ENCODE assay signal across 9 cellular contexts in the genomic region with DNA sequence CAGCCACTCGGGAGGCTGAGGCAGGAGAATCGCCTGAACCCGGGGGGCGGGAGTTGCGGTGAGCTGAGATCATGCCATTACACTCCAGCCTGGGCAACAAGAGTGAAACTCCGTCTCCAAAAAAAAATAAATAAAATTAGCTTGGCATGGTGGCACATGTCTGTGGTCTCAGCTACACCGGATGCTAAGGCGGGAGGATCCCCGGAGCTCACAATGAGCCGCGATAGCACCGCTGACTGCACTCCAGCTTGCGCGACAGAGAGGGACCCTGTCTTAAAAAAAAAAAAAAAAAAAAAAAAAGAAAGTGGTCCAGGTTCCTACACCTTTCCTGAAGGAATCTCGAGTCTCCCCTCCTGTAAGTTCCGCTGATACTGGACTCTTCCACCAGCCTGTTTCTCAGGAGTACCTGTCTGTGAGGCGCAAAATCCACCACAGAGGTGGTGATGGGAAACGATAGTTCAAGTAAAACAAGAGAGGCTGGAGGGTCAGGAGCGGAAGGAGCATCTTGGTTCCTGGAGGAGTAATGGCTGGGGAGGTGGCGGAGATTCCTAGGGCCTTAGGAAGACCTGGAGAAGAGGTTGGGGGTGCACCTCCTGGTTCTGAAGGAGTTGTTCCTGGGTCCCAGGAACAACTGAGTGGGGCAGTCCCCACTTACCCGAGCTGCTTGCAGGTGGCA. TPM values are rescaled to one million over a fixed set of nuclear protein-coding genes. Genes with fewer than 3 reads are reported as not detected.
DNase-seq lines count a peak whose midpoint lies in the region; ATAC-seq and TF ChIP-seq lines count a peak whose summit lies in the region.
"Had no signal": no experiment of that assay in that cellular context is flagged by ENCODE, and none has a peak within 500 bp of the region (broad histone marks: within the 10 kb centered on the region; RNA-seq: fewer than 3 reads in every experiment).

No MANE protein-coding gene starts in this region.

- no peaks in the 10 kb centered on the region for H3K79me2 ChIP-seq in smooth muscle cell (ENCODE audit: low read depth)

- peak overlapping the region; percentile 11 for H3K9ac ChIP-seq in smooth muscle cell (ENCODE audit: low read depth)

- H3K27me3 ChIP-seq in WERI-Rb-1 (ENCODE audit: insufficient read depth, low read depth, severe bottlenecking): no peaks in the 10 kb centered on the region
- H3K27me3 ChIP-seq in foreskin keratinocyte: no peaks in the 10 kb centered on the region
- peaks cover 15% of the 10 kb centered on the region for H3K27me3 ChIP-seq in smooth muscle cell (ENCODE audit: low read depth)

- no peak for TF ChIP-seq CTCF in WERI-Rb-1 (IDR thresholded peaks at IDR 0.05; ENCODE audit: low read depth, low read length)
- no peak for TF ChIP-seq CTCF in foreskin keratinocyte (conservative IDR thresholded peaks at IDR 0.05)
- TF ChIP-seq CTCF in smooth muscle cell (IDR thresholded peaks at IDR 0.05; ENCODE audit: borderline replicate concordance, insufficient read depth, poor library complexity, severe bottlenecking): no peak

- peak overlapping the region; percentile 43 for H3K4me3 ChIP-seq in WERI-Rb-1 (ENCODE audit: low read depth, low read length)
- peak overlapping the region; percentile 54 for H3K4me3 ChIP-seq in smooth muscle cell

- H3K36me3 ChIP-seq in WERI-Rb-1 (no peaks in the 10 kb centered on the region), smooth muscle cell (ENCODE audit: low read depth) (no peaks in the 10 kb centered on the region)

- peaks cover 6% of the 10 kb centered on the region for H3F3A ChIP-seq in smooth muscle cell (ENCODE audit: low read depth)

- 29% methylated on average over 20 of the region's 21 CpGs for WGBS in smooth muscle cell (ENCODE audit: low lambda C conversion rate)

- DNase-seq in DMS53 (lab: John Stamatoyannopoulos, UW): peak; percentile 69
- DNase-seq in DMS53 treated with DMSO at 0.1 percent for 48 hours (lab: John Stamatoyannopoulos, UW; ENCODE audit: unreplicated experiment): no peak
- no peak for DNase-seq in WERI-Rb-1
- DNase-seq in foreskin keratinocyte: peak in 1 of 2 donors; percentile 50
- no peak for DNase-seq in smooth muscle cell (lab: John Stamatoyannopoulos, UW; ENCODE audit: unreplicated experiment)
- no peak for DNase-seq in COR-L47 (lab: John Stamatoyannopoulos, UW)
- DNase-seq in NCI-H1048 (lab: John Stamatoyannopoulos, UW): no peak
- DNase-seq in NCI-H774 (lab: John Stamatoyannopoulos, UW): no peak

- no peaks in the 10 kb centered on the region for H4K20me1 ChIP-seq in smooth muscle cell (ENCODE audit: low read depth)

- H3K27ac ChIP-seq in WERI-Rb-1 (no peak overlapping the region), foreskin keratinocyte (peak overlapping the region; percentile 16), smooth muscle cell (ENCODE audit: low read depth) (no peak overlapping the region)

- H2AFZ ChIP-seq in smooth muscle cell (ENCODE audit: low read depth): peak overlapping the region; percentile 73

- H3K4me1 ChIP-seq in foreskin keratinocyte: no peaks in the 10 kb centered on the region
- H3K4me1 ChIP-seq in smooth muscle cell (ENCODE audit: low read depth): peaks cover 3% of the 10 kb centered on the region

- H3K9me3 ChIP-seq in WERI-Rb-1 (ENCODE audit: severe bottlenecking): peaks cover 2% of the 10 kb centered on the region
- no peaks in the 10 kb centered on the region for H3K9me3 ChIP-seq in smooth muscle cell (replicated peaks; ENCODE audit: low read depth)

- H3K4me2 ChIP-seq in smooth muscle cell: peak overlapping the region; percentile 95

- ATAC-seq in foreskin keratinocyte: peak; percentile 3

RNA-seq across cellular contexts. Expression of gene FUT1, which starts 0.5 kb away (rescaled TPM):
- 8.0 and 8.2 TPM in 2 replicates for total RNA-seq in foreskin keratinocyte
- 3.9 and 4.0 TPM in 2 replicates for polyA plus RNA-seq in foreskin keratinocyte
- 0.58 TPM in 2 replicates for total RNA-seq in smooth muscle cell
- 0.51 and 1.8 TPM in 2 replicates for polyA plus RNA-seq in smooth muscle cell

RNA-seq across cellular contexts. Expression of gene FGF21, which starts 3.4 kb away (rescaled TPM):
- total RNA-seq in foreskin keratinocyte (not detected in 2 replicates), smooth muscle cell (not detected in 2 replicates)
- polyA plus RNA-seq in foreskin keratinocyte (not detected in 2 replicates), smooth muscle cell (not detected in 2 replicates)
- total RNA-seq: omental fat pad had no signal

RNA-seq across cellular contexts. Expression of gene IZUMO1, which starts 5.3 kb away (rescaled TPM):
- 0.28 and 0.58 TPM in 2 replicates for total RNA-seq in foreskin keratinocyte
- 0.07 and 0.18 TPM in 2 replicates for polyA plus RNA-seq in foreskin keratinocyte
- total RNA-seq in smooth muscle cell: 0.45 TPM in 1 of 2 replicates, not detected in the other
- polyA plus RNA-seq in smooth muscle cell: not detected in 2 replicates

RNA-seq across cellular contexts. Expression of gene RASIP1, which starts 11.6 kb away (rescaled TPM):
- 11.3 and 12.6 TPM in 2 replicates for total RNA-seq in foreskin keratinocyte
- polyA plus RNA-seq in foreskin keratinocyte: 16.0 and 18.4 TPM in 2 replicates
- total RNA-seq in smooth muscle cell: 0.27 and 0.81 TPM in 2 replicates
- 2.7 and 3.5 TPM in 2 replicates for polyA plus RNA-seq in smooth muscle cell

RNA-seq across cellular contexts. Expression of gene MAMSTR, which starts 32.4 kb away (rescaled TPM):
- total RNA-seq in foreskin keratinocyte: 1.5 and 2.1 TPM in 2 replicates
- 2.6 and 3.8 TPM in 2 replicates for polyA plus RNA-seq in foreskin keratinocyte
- 0.22 and 0.58 TPM in 2 replicates for total RNA-seq in smooth muscle cell
- polyA plus RNA-seq in smooth muscle cell: 3.2 and 3.9 TPM in 2 replicates
